In the genomic region with DNA sequence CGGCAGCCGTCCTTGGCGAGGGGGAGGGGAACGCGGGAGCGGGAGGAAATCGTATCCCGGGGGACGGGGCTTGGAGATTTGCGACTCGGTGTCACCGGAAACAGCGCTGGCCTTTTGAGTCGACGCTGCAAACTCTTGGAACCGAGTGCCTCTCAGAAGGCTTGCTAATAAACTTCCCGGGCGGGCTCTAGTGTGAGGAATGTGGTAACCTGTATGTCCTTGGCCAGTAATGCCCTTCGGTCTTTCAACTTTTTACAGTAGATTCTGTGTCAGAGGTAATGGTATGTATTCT, we compare ENCODE assay signal across 1 cellular context.
TF ChIP-seq lines count a peak whose summit lies in the region.

No MANE protein-coding gene starts in this region.

TF ChIP-seq in GM23338, 12 proteins besides CTCF, POLR2A, EP300 and RAD21 (continued from another document):
- TF ChIP-seq, protein P1, sequence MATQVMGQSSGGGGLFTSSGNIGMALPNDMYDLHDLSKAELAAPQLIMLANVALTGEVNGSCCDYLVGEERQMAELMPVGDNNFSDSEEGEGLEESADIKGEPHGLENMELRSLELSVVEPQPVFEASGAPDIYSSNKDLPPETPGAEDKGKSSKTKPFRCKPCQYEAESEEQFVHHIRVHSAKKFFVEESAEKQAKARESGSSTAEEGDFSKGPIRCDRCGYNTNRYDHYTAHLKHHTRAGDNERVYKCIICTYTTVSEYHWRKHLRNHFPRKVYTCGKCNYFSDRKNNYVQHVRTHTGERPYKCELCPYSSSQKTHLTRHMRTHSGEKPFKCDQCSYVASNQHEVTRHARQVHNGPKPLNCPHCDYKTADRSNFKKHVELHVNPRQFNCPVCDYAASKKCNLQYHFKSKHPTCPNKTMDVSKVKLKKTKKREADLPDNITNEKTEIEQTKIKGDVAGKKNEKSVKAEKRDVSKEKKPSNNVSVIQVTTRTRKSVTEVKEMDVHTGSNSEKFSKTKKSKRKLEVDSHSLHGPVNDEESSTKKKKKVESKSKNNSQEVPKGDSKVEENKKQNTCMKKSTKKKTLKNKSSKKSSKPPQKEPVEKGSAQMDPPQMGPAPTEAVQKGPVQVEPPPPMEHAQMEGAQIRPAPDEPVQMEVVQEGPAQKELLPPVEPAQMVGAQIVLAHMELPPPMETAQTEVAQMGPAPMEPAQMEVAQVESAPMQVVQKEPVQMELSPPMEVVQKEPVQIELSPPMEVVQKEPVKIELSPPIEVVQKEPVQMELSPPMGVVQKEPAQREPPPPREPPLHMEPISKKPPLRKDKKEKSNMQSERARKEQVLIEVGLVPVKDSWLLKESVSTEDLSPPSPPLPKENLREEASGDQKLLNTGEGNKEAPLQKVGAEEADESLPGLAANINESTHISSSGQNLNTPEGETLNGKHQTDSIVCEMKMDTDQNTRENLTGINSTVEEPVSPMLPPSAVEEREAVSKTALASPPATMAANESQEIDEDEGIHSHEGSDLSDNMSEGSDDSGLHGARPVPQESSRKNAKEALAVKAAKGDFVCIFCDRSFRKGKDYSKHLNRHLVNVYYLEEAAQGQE (IDR thresholded peaks at IDR 0.05; ENCODE audit: unreplicated experiment), result no peak
- TF ChIP-seq POLR2AphosphoS5 (IDR thresholded peaks at IDR 0.05; ENCODE audit: low read depth) (no peak), ZNF331 (CRISPR knock-in tag; IDR thresholded peaks at IDR 0.05; ENCODE audit: low read depth) (no peak), NANOG (IDR thresholded peaks at IDR 0.05; ENCODE audit: borderline replicate concordance) (no peak)
TF ChIP-seq in GM23338: peak in this region for 0.
